Comparison of ENCODE assay signal across 10 cellular contexts in the genomic region with DNA sequence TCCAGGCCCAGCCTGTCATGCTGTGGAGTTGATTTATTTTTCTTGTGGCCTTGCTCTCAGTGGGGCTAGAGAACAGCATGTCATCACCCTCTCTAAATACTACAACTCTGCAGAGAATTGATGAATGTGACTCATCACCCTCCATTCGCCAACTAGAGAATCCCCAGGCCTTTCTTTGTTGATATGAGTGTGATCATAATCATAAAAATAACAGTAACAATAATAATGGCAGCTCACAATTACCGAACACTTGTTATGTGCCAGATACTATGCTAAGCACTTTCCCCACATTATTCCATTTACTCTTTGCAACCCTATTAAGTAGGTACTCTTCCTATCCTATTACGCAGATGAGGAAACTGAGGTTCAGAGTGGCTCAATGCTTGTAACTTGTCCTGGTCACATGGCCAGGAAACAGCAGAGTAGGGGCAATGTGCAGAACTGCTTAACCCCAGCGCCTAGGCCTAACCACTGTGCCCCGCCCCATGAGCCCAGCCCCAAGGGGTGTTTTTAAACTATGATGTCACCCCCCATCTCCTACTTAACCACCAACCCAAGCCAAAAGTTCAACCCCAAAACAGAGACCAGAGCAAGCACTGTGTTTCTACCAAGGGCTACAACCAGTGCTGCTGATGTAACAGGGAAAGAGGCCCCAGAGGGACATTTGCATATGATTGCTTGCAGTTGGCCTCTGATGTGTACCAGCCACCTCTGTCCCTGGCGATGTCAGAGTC.
DNase-seq lines count a peak whose midpoint lies in the region; ATAC-seq and TF ChIP-seq lines count a peak whose summit lies in the region.
"Had no signal": no experiment of that assay in that cellular context is flagged by ENCODE, and none has a peak within 500 bp of the region (broad histone marks: within the 10 kb centered on the region; RNA-seq: fewer than 3 reads in every experiment).

No MANE protein-coding gene starts in this region.

- no peaks in the 10 kb centered on the region for H3K4me1 Mint-ChIP-seq in CD4-positive, alpha-beta T cell (ENCODE audit: low read depth)

- CTCF ChIA-PET in CD4-positive, alpha-beta T cell (lab: Charles Lee): no interaction called here

- H3K27ac Mint-ChIP-seq in CD4-positive, alpha-beta T cell: no peak overlapping the region
- H3K27ac Mint-ChIP-seq: dendritic cell treated with granulocyte-macrophage colony-stimulating factor and Interleukin-4, amounts not matched to agents 40 ng/mL and 50 ng/mL, for 4 days had no signal

- H3K4me1 ChIP-seq in ascending aorta: peaks cover 8 to 40% of the 10 kb centered on the region in 2 donors

- DNase-seq in Right ventricle myocardium superior: peak; percentile 20
- DNase-seq in Right ventricle myocardium inferior (ENCODE audit: missing footprints): no peak
- DNase-seq in ascending aorta (ENCODE audit: low spot score in 2 of 2): no peak
- peak; percentile 42 for DNase-seq in kidney glomerular epithelial cell (lab: John Stamatoyannopoulos, UW)
- no peak for DNase-seq in glomerular visceral epithelial cell (ENCODE audit: extremely low spot score)
- no peak for DNase-seq in CD4-positive, alpha-beta T cell
- DNase-seq: NCI-H1105 had no signal

- no peak for TF ChIP-seq CTCF in ascending aorta (IDR thresholded peaks at IDR 0.05)
- TF ChIP-seq CTCF in CD4-positive, alpha-beta T cell (IDR thresholded peaks at IDR 0.05): no peak

- H3K9me3 Mint-ChIP-seq in CD4-positive, alpha-beta T cell: no peaks in the 10 kb centered on the region
- H3K9me3 Mint-ChIP-seq: dendritic cell treated with granulocyte-macrophage colony-stimulating factor and Interleukin-4, amounts not matched to agents 40 ng/mL and 50 ng/mL, for 4 days had no signal

- H3K36me3 ChIP-seq in ascending aorta: no peaks in the 10 kb centered on the region

- intact Hi-C loops in Right ventricle myocardium superior (cut with DNase I): no loop called here
- intact Hi-C loops in Right ventricle myocardium inferior (cut with DNase I): no loop called here
- intact Hi-C loops in ascending aorta (cut with DNase I): no loop called here
- intact Hi-C loops in CD4-positive, alpha-beta T cell (cut with DNase I, micrococcal nuclease): no loop called here

- H3K27me3 Mint-ChIP-seq in CD4-positive, alpha-beta T cell: peaks cover 14% of the 10 kb centered on the region

- H3K4me3 ChIP-seq in ascending aorta: no peak overlapping the region

- H3K36me3 Mint-ChIP-seq in CD4-positive, alpha-beta T cell (ENCODE audit: low read depth): no peaks in the 10 kb centered on the region

- POLR2A ChIA-PET in CD4-positive, alpha-beta T cell (lab: Charles Lee): no interaction called here

- ATAC-seq in Right ventricle myocardium superior (ENCODE audit: poor library complexity) (peak; percentile 24), Right ventricle myocardium inferior (no peak), GM18858 (IDR thresholded peaks at IDR 0.05; ENCODE audit: unreplicated experiment) (no peak), HG02571 (IDR thresholded peaks at IDR 0.05; ENCODE audit: unreplicated experiment) (no peak)
- ATAC-seq in CD4-positive, alpha-beta T cell (ENCODE audit: poor library complexity): no peak

- no peaks in the 10 kb centered on the region for H3K27me3 ChIP-seq in ascending aorta
- no peaks in the 10 kb centered on the region for H3K27me3 ChIP-seq in CD4-positive, alpha-beta T cell (ENCODE audit: control insufficient read depth, insufficient read depth, low read length)

- no peaks in the 10 kb centered on the region for H3K9me3 ChIP-seq in ascending aorta
- H3K9me3 ChIP-seq in CD4-positive, alpha-beta T cell (ENCODE audit: control insufficient read depth, low read length): no peaks in the 10 kb centered on the region

- H3K27ac ChIP-seq in ascending aorta: peak overlapping the region; percentile 58 to 64
- no peak overlapping the region for H3K27ac ChIP-seq in CD4-positive, alpha-beta T cell (ENCODE audit: low read depth, low read length)

- H3K4me3 Mint-ChIP-seq in CD4-positive, alpha-beta T cell: no peak overlapping the region
- H3K4me3 Mint-ChIP-seq: dendritic cell treated with granulocyte-macrophage colony-stimulating factor and Interleukin-4, amounts not matched to agents 40 ng/mL and 50 ng/mL, for 4 days had no signal

Comparison
In these comparisons a context has a peak if more than half of its experiments do, and no peak if none do; other contexts are left out.
1. DNase-seq: peak in Right ventricle myocardium superior (single experiment) and kidney glomerular epithelial cell (single experiment); none in Right ventricle myocardium inferior (single experiment), ascending aorta (0 of 2), glomerular visceral epithelial cell (single experiment) and CD4-positive, alpha-beta T cell (0 of 10).